In genomic region chr2:7646024-7646423, GRCh38 we compare ENCODE assay signal across 9 cellular contexts.
"Had no signal": no experiment of that assay in that cellular context is flagged by ENCODE, and none has a peak within 500 bp of the region (broad histone marks: within the 10 kb centered on the region; RNA-seq: fewer than 3 reads in every experiment).

No MANE protein-coding gene starts in this region.

- H2AFZ ChIP-seq: GM23248 had no signal

- H3K9me3 ChIP-seq: HAP-1 had no signal

- H3K4me3 ChIP-seq: GM23248, HAP-1 had no signal

- H3K9ac ChIP-seq: GM23248 had no signal

- DNase-seq: GM23248, GOT3, H7, HFFc6, KBM-7 had no signal

- H3K36me3 ChIP-seq: HAP-1 had no signal

- ATAC-seq: HCT116, HepG2 had no signal

- H3K27ac ChIP-seq: GM23248, HL-60 had no signal

- H3K4me1 ChIP-seq: HAP-1 had no signal
